In the genomic region with DNA sequence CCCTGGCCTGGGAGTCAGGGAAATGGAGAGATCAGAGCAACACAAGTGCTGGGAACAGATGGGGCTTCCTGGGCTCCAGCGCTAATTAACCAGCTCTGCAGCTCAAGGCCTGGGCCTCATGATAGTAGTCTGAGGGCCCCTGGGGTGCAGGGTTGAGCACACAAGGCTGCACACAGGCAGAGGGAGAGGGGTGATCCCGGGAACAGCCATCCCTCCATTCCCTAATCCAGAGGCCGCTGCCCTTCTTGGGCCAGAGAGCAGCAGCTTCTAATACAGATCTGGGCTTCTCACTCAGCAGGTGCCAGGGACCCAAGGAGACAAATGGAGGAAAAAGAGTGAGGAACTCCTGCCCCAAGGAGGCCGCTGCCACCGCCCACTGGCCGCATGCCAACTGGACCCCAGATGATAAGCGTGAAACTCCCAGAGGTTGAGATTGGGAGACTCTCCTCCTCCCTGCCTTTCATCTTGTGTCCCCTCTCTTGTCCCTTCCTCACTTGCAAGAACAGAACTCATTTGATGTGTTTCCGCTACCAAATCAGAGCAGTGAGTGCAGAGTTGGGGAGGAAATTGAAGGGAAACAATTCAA, we compare ENCODE assay signal across 24 cellular contexts. TPM values are rescaled to one million over a fixed set of nuclear protein-coding genes. Genes with fewer than 3 reads are reported as not detected.
DNase-seq lines count a peak whose midpoint lies in the region; FAIRE-seq and TF ChIP-seq lines count a peak whose summit lies in the region.
"Had no signal": no experiment of that assay in that cellular context is flagged by ENCODE, and none has a peak within 500 bp of the region (broad histone marks: within the 10 kb centered on the region; RNA-seq: fewer than 3 reads in every experiment).

No MANE protein-coding gene starts in this region.

- H3K4me2 ChIP-seq in neural progenitor cell, result no peak overlapping the region

- no peaks in the 10 kb centered on the region for H3K79me2 ChIP-seq in neural progenitor cell (ENCODE audit: low read depth)

- H3K4me3 Mint-ChIP-seq in neural progenitor cell, result no peak overlapping the region

- no peak overlapping the region for H3K27ac Mint-ChIP-seq in neural progenitor cell

- H3K27me3 ChIP-seq in neural progenitor cell (no peaks in the 10 kb centered on the region), dorsolateral prefrontal cortex (peaks cover 0 to 21% (median 0%) of the 10 kb centered on the region in 45 donors)

- DNase-seq in D721Med (ENCODE audit: insufficient read length, low spot score), result peak; percentile 26
- DNase-seq in NCI-H1694 treated with DMSO at 0.1 percent for 48 hours (lab: John Stamatoyannopoulos, UW), result peak; percentile 75
- peak; percentile 75 for DNase-seq in NCI-H82 (lab: John Stamatoyannopoulos, UW)
- peak; percentile 45 for DNase-seq in neural progenitor cell (ENCODE audit: low spot score)
- DNase-seq in A172 (ENCODE audit: low spot score), result no peak
- DNase-seq in dorsolateral prefrontal cortex, result no peak
- DNase-seq in NCI-H226, result no peak
- DNase-seq: ACHN, Calu3, DMS53, GOT3, Karpas-422, NCI-H1092, NCI-H1436, NCI-H1930, NCI-H2107, NCI-H510A, NCI-H774, SHP77, T-helper 1 cell had no signal

- H2AFZ ChIP-seq in neural progenitor cell (replicated peaks), result peak overlapping the region; percentile 0

- peaks cover 14% of the 10 kb centered on the region for H3K27me3 Mint-ChIP-seq in neural progenitor cell (ENCODE audit: insufficient read depth, low read depth)

- peaks cover 11% of the 10 kb centered on the region for H3K4me1 ChIP-seq in neural progenitor cell

- intact Hi-C loops in dorsolateral prefrontal cortex (cut with DNase I), result no loop called here

- H3K4me3 ChIP-seq in neural progenitor cell (no peak overlapping the region), dorsolateral prefrontal cortex (no peak overlapping the region)

- H3K36me3 ChIP-seq in neural progenitor cell, result no peaks in the 10 kb centered on the region

- H3K9ac ChIP-seq in neural progenitor cell, result no peak overlapping the region

- H3K36me3 Mint-ChIP-seq in neural progenitor cell, result no peaks in the 10 kb centered on the region

- no peaks in the 10 kb centered on the region for H4K20me1 ChIP-seq in neural progenitor cell (ENCODE audit: low read depth)

- H3K9me3 ChIP-seq in neural progenitor cell (ENCODE audit: low read depth), result no peaks in the 10 kb centered on the region

- peaks cover 9% of the 10 kb centered on the region for H3K9me3 Mint-ChIP-seq in neural progenitor cell

- no peak for TF ChIP-seq CTCF in D721Med (IDR thresholded peaks at IDR 0.05; ENCODE audit: insufficient read depth, missing control alignments)
- TF ChIP-seq CTCF in neural progenitor cell (IDR thresholded peaks at IDR 0.05), result no peak
- no peak for TF ChIP-seq CTCF in dorsolateral prefrontal cortex (IDR thresholded peaks at IDR 0.05 in 54 of 56, conservative IDR thresholded peaks at IDR 0.05 in 2 of 56; ENCODE audit: low read depth in 1 of 56, partially characterized antibody in 56 of 56)

- H3F3A ChIP-seq in neural progenitor cell (ENCODE audit: low read depth), result peaks cover 8% of the 10 kb centered on the region

- FAIRE-seq in D721Med (lab: Jason Lieb, UNC), result no peak
- FAIRE-seq: GM18507 had no signal

- H3K4me1 Mint-ChIP-seq in neural progenitor cell, result peaks cover 16% of the 10 kb centered on the region

- H3K27ac ChIP-seq in neural progenitor cell (no peak overlapping the region), dorsolateral prefrontal cortex (no peak overlapping the region)
- H3K27ac ChIP-seq: 22Rv1, HL-60, RWPE1 had no signal

RNA-seq across cellular contexts. Expression of gene IFNAR2, which starts 58.1 kb away (rescaled TPM):
- total RNA-seq in neural progenitor cell (ENCODE audit: low replicate concordance) (5.5 and 15.8 TPM in 2 replicates), dorsolateral prefrontal cortex (10 to 100 TPM; 14.8 to 40.5 (median 23.4) TPM)
- total RNA-seq in A172 (2014; rRNA removed; shearing (Covaris generic)), result 3.6 and 10.4 TPM in 2 replicates

Comparison
In these comparisons a context has a peak if more than half of its experiments do, and no peak if none do; other contexts are left out.
1. DNase-seq: peak in D721Med (single experiment), NCI-H1694 treated with DMSO at 0.1 percent for 48 hours (single experiment), NCI-H82 (single experiment) and neural progenitor cell (single experiment); none in A172 (single experiment), dorsolateral prefrontal cortex (0 of 10) and NCI-H226 (single experiment).